Comparison of ENCODE assay signal across 1 cellular context in the genomic region with DNA sequence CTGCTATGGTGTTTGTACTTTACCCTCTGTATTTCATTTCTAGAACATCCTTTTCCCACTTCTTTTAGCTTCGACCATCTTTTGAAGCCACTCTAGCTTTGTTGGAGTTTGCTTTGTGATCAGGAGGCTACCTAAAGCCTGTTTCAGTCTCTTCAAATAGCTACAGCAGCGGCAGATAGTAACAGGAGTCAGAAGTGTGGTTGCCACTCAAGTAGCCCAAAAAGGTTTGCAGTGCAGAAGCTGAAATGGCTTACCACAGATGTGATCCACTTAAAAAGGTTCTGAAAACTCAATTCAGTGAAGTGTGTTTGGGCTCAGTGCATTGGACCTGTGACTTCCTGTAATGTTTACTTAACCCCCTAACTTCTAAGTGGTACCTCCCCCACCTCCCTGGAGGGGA.
A peak's percentile ranks its signal among the peaks of the same experiment; 100 is the strongest.
TF ChIP-seq lines count a peak whose summit lies in the region.

No MANE protein-coding gene starts in this region.

TF ChIP-seq in HEK293, 187 proteins besides CTCF, POLR2A, EP300 and RAD21 (continued from another document):
- TF ChIP-seq, protein P1, sequence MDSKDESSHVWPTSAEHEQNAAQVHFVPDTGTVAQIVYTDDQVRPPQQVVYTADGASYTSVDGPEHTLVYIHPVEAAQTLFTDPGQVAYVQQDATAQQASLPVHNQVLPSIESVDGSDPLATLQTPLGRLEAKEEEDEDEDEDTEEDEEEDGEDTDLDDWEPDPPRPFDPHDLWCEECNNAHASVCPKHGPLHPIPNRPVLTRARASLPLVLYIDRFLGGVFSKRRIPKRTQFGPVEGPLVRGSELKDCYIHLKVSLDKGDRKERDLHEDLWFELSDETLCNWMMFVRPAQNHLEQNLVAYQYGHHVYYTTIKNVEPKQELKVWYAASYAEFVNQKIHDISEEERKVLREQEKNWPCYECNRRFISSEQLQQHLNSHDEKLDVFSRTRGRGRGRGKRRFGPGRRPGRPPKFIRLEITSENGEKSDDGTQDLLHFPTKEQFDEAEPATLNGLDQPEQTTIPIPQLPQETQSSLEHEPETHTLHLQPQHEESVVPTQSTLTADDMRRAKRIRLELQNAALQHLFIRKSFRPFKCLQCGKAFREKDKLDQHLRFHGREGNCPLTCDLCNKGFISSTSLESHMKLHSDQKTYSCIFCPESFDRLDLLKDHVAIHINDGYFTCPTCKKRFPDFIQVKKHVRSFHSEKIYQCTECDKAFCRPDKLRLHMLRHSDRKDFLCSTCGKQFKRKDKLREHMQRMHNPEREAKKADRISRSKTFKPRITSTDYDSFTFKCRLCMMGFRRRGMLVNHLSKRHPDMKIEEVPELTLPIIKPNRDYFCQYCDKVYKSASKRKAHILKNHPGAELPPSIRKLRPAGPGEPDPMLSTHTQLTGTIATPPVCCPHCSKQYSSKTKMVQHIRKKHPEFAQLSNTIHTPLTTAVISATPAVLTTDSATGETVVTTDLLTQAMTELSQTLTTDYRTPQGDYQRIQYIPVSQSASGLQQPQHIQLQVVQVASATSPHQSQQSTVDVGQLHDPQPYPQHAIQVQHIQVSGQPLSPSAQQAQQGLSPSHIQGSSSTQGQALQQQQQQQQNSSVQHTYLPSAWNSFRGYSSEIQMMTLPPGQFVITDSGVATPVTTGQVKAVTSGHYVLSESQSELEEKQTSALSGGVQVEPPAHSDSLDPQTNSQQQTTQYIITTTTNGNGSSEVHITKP (tag by site-specific recombination; IDR thresholded peaks at IDR 0.05) = peak; percentile 39; the same call in 1 of the 2 replicates
- TF ChIP-seq ZNF146 (tag by site-specific recombination; IDR thresholded peaks at IDR 0.05) (no peak), OSR2 (tag by site-specific recombination; IDR thresholded peaks at IDR 0.05) (peak; percentile 72), GLI4 (tag by site-specific recombination; IDR thresholded peaks at IDR 0.05) (no peak)
- TF ChIP-seq, protein P2, sequence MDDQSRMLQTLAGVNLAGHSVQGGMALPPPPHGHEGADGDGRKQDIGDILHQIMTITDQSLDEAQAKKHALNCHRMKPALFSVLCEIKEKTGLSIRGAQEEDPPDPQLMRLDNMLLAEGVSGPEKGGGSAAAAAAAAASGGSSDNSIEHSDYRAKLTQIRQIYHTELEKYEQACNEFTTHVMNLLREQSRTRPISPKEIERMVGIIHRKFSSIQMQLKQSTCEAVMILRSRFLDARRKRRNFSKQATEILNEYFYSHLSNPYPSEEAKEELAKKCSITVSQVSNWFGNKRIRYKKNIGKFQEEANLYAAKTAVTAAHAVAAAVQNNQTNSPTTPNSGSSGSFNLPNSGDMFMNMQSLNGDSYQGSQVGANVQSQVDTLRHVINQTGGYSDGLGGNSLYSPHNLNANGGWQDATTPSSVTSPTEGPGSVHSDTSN (CRISPR knock-in tag; IDR thresholded peaks at IDR 0.05) = no peak
